21 cellular contexts compared by ENCODE assay signal in the genomic region with DNA sequence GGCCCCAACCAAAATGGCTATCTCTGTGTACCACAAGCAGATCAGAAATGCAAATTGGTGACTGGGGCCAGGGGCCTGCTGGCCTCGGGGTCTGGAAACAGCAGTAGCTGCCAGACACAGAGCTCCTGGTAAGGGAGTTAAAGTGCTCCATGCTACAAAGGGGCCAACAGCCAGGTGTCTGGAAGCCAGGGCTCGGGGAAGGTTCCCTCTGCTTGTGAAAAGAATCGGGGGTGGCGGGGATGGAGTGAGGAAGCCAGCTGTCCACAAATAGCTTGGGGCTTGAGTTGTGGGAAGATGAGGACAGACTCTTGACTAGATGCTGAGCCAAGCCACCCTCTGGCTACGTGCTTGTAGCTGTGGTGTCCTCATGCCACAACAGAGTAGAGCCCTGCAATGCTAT. TPM values are rescaled to one million over a fixed set of nuclear protein-coding genes. Genes with fewer than 3 reads are reported as not detected.
DNase-seq lines count a peak whose midpoint lies in the region; ATAC-seq, FAIRE-seq and TF ChIP-seq lines count a peak whose summit lies in the region.
"Had no signal": no experiment of that assay in that cellular context is flagged by ENCODE, and none has a peak within 500 bp of the region (broad histone marks: within the 10 kb centered on the region; RNA-seq: fewer than 3 reads in every experiment).

No MANE protein-coding gene starts in this region.

- no peak overlapping the region for H3K27ac ChIP-seq in neuronal stem cell (replicated peaks; ENCODE audit: low read length)
- H3K27ac ChIP-seq: HL-60 had no signal

- H3K18ac ChIP-seq in neuronal stem cell (ENCODE audit: low read length): peak overlapping the region; percentile 27

- H3K4me1 ChIP-seq in neuronal stem cell (ENCODE audit: control insufficient read depth in 2 of 2, insufficient read depth in 1 of 2, low read depth in 1 of 2, low read length in 2 of 2): peaks cover 0 to 1% of the 10 kb centered on the region in 2 donors
- H3K4me1 ChIP-seq: HAP-1 had no signal

- WGBS in neuronal stem cell (ENCODE audit: extremely low coverage in 2 of 2, insufficient read length in 2 of 2, insufficient replicate concordance in 1 of 2), 2 donors: no CpG with 5 or more reads among the region's 5 CpGs

- peaks cover 3% of the 10 kb centered on the region for H3K36me3 Mint-ChIP-seq in chondrocyte (ENCODE audit: low read depth)
- H3K36me3 Mint-ChIP-seq in activated T-cell treated with anti-CD3 and anti-CD28 coated beads, Interleukin-2, amount 50 U/mL, for 24 hours (ENCODE audit: low read depth): no peaks in the 10 kb centered on the region

- TF ChIP-seq POLR2A in GM12892 (IDR thresholded peaks at IDR 0.05; ENCODE audit: low read depth, low read length): no peak

- peaks cover 0 to 11% (median 2%) of the 10 kb centered on the region in 3 experiments for H3K27me3 ChIP-seq in neuronal stem cell (ENCODE audit: control insufficient read depth in 3 of 3, insufficient read depth in 3 of 3, low read depth in 1 of 3, low read length in 3 of 3)

- H2BK15ac ChIP-seq in neuronal stem cell (ENCODE audit: low read length): no peak overlapping the region

- FAIRE-seq in GM12892 (lab: Jason Lieb, UNC): no peak
- FAIRE-seq: HTR-8/SVneo had no signal

- no peak overlapping the region for H4K8ac ChIP-seq in neuronal stem cell (ENCODE audit: low read depth, low read length)

- H4K91ac ChIP-seq in neuronal stem cell (ENCODE audit: low read depth, low read length, poor library complexity): no peak overlapping the region

- no peak for ATAC-seq in HG03378 (IDR thresholded peaks at IDR 0.05; ENCODE audit: unreplicated experiment)
- ATAC-seq: Panc1, Right ventricle myocardium inferior had no signal

- no peak overlapping the region for H2BK120ac ChIP-seq in neuronal stem cell (ENCODE audit: low read depth, low read length)

- no peak overlapping the region for H3K27ac Mint-ChIP-seq in chondrocyte (ENCODE audit: unreplicated experiment)
- H3K27ac Mint-ChIP-seq in activated T-cell treated with anti-CD3 and anti-CD28 coated beads, Interleukin-2, amount 50 U/mL, for 24 hours: no peak overlapping the region

- no peak overlapping the region for H2AK5ac ChIP-seq in neuronal stem cell (ENCODE audit: low read depth, low read length)

- in situ Hi-C loops in GM13976 (cut with MboI; ENCODE audit: low sequenced_read_pairs, unreplicated experiment): loop anchor here (10.0 kb wide), 1 partner anchor 106 kb away; no protein-coding TSS in a partner anchor

- no peaks in the 10 kb centered on the region for H3K4me1 Mint-ChIP-seq in chondrocyte (ENCODE audit: low read depth)
- peaks cover 2% of the 10 kb centered on the region for H3K4me1 Mint-ChIP-seq in activated T-cell treated with anti-CD3 and anti-CD28 coated beads, Interleukin-2, amount 50 U/mL, for 24 hours (ENCODE audit: low read depth)

- peaks cover 0 to 2% of the 10 kb centered on the region in 2 donors for H3K9me3 ChIP-seq in neuronal stem cell (replicated peaks in 1 of 2; ENCODE audit: control insufficient read depth in 2 of 2, insufficient read depth in 1 of 2, low read depth in 1 of 2, low read length in 2 of 2)
- H3K9me3 ChIP-seq: SK-N-SH had no signal

- H3K36me3 ChIP-seq in neuronal stem cell (replicated peaks in 1 of 2; ENCODE audit: control insufficient read depth in 2 of 2, insufficient read depth in 2 of 2, low read length in 2 of 2): no peaks in the 10 kb centered on the region
- H3K36me3 ChIP-seq: HAP-1 had no signal

- H2BK5ac ChIP-seq in neuronal stem cell (ENCODE audit: low read length): no peak overlapping the region

- peak overlapping the region; percentile 4 for H3K14ac ChIP-seq in neuronal stem cell (ENCODE audit: low read length)

- H3K79me1 ChIP-seq in neuronal stem cell (ENCODE audit: low read depth, low read length): peaks cover 2% of the 10 kb centered on the region

- no peak for TF ChIP-seq CTCF in AG10803 (conservative IDR thresholded peaks at IDR 0.05; ENCODE audit: low read length)
- TF ChIP-seq CTCF in GM13976 (IDR thresholded peaks at IDR 0.05; ENCODE audit: borderline replicate concordance, control extremely low read depth, extremely low read depth, insufficient read depth, missing control alignments): no peak
- TF ChIP-seq CTCF in chondrocyte (IDR thresholded peaks at IDR 0.05): no peak

- H3K4ac ChIP-seq in neuronal stem cell (ENCODE audit: low read length): no peak overlapping the region

- no peak overlapping the region for H3K9ac ChIP-seq in neuronal stem cell (ENCODE audit: low read depth, low read length, poor library complexity)
- H3K9ac ChIP-seq: SK-N-SH had no signal

- DNase-seq in AG10803 (ENCODE audit: low read depth) (peak; percentile 11), GM13976 (ENCODE audit: low spot score) (peak; percentile 2), chondrocyte (ENCODE audit: low spot score) (peak; percentile 48), neuronal stem cell (ENCODE audit: low spot score) (no peak), NCI-H2029 treated with DMSO at 0.1 percent for 48 hours (lab: John Stamatoyannopoulos, UW) (no peak), GM12892 (ENCODE audit: insufficient read length) (no peak)
- DNase-seq in activated T-cell treated with anti-CD3 and anti-CD28 coated beads, Interleukin-2, amount 50 U/mL, for 24 hours: no peak
- DNase-seq: COR-L47, EL, NCI-H1436, NCI-H2081, NCI-H774, SK-N-SH had no signal

- no peak overlapping the region for H3K4me2 ChIP-seq in neuronal stem cell (ENCODE audit: insufficient read depth, low read length, poor library complexity, severe bottlenecking)
- H3K4me2 ChIP-seq: SK-N-SH had no signal

- H3K4me3 ChIP-seq in AG10803 (ENCODE audit: low read length) (no peak overlapping the region), neuronal stem cell (ENCODE audit: low read length in 2 of 2) (no peak overlapping the region)
- H3K4me3 ChIP-seq: HAP-1 had no signal

- H3K4me3 Mint-ChIP-seq in chondrocyte (ENCODE audit: unreplicated experiment): no peak overlapping the region
- H3K4me3 Mint-ChIP-seq in activated T-cell treated with anti-CD3 and anti-CD28 coated beads, Interleukin-2, amount 50 U/mL, for 24 hours: no peak overlapping the region

- no peak overlapping the region for H2BK12ac ChIP-seq in neuronal stem cell (ENCODE audit: low read length)

- H2AFZ ChIP-seq in neuronal stem cell (ENCODE audit: low read length): no peak overlapping the region

- no peak overlapping the region for H3K23ac ChIP-seq in neuronal stem cell (ENCODE audit: low read depth, low read length, poor library complexity)

- H3K27me3 Mint-ChIP-seq in chondrocyte (ENCODE audit: low read depth): peaks cover 15% of the 10 kb centered on the region
- H3K27me3 Mint-ChIP-seq in activated T-cell treated with anti-CD3 and anti-CD28 coated beads, Interleukin-2, amount 50 U/mL, for 24 hours: no peaks in the 10 kb centered on the region

- H3K9me3 Mint-ChIP-seq in chondrocyte (ENCODE audit: low read depth): peaks cover 4% of the 10 kb centered on the region
- no peaks in the 10 kb centered on the region for H3K9me3 Mint-ChIP-seq in activated T-cell treated with anti-CD3 and anti-CD28 coated beads, Interleukin-2, amount 50 U/mL, for 24 hours

RNA-seq across cellular contexts. Expression of a gene that starts 39.3 kb away (rescaled TPM):
- 1.4 to 4.7 TPM (median 1.5 TPM) in 3 replicates for total RNA-seq in chondrocyte
- polyA plus RNA-seq in neuronal stem cell (2013, experiment 1 of 2): 7.2 TPM
- polyA plus RNA-seq in neuronal stem cell (2013, experiment 2 of 2): 7.1 TPM
- polyA plus RNA-seq in GM12892 (2012; ENCODE audit: missing spikeins): not detected

RNA-seq across cellular contexts. Expression of a gene that starts 41.2 kb away (rescaled TPM):
- total RNA-seq in chondrocyte: not detected in 3 replicates
- polyA plus RNA-seq in neuronal stem cell (2013, experiment 1 of 2): 1.4 TPM
- 1.7 TPM for polyA plus RNA-seq in neuronal stem cell (2013, experiment 2 of 2)
- not detected for polyA plus RNA-seq in GM12892 (2012; ENCODE audit: missing spikeins)
- total RNA-seq: A673, NCI-H460 had no signal

RNA-seq across cellular contexts. Expression of a gene that starts 57.7 kb away (rescaled TPM):
- total RNA-seq in chondrocyte: 49.8 to 71.0 TPM (median 50.4 TPM) in 3 replicates
- polyA plus RNA-seq in neuronal stem cell (2013, experiment 1 of 2): 80.4 TPM
- polyA plus RNA-seq in neuronal stem cell (2013, experiment 2 of 2): 80.9 TPM
- polyA plus RNA-seq in GM12892 (2012; ENCODE audit: missing spikeins): 138 TPM

RNA-seq across cellular contexts. Expression of a gene that starts 57.8 kb away (rescaled TPM):
- total RNA-seq in chondrocyte: 3.1 to 6.5 TPM (median 3.1 TPM) in 3 replicates
- polyA plus RNA-seq in neuronal stem cell (2013, experiment 1 of 2): 18.1 TPM
- polyA plus RNA-seq in neuronal stem cell (2013, experiment 2 of 2): 18.8 TPM
- 1.2 TPM for polyA plus RNA-seq in GM12892 (2012; ENCODE audit: missing spikeins)

Comparison
In these comparisons a context has a peak if more than half of its experiments do, and no peak if none do; other contexts are left out.
1. DNase-seq: peak in AG10803 (single experiment), GM13976 (single experiment) and chondrocyte (single experiment); none in neuronal stem cell (single experiment), activated T-cell treated with anti-CD3 and anti-CD28 coated beads, Interleukin-2, amount 50 U/mL, for 24 hours (single experiment), NCI-H2029 treated with DMSO at 0.1 percent for 48 hours (single experiment) and GM12892 (single experiment).